Comparison of ENCODE assay signal across 8 cellular contexts in genomic region chr2:43877782-43878464, GRCh38. TPM values are rescaled to one million over a fixed set of nuclear protein-coding genes. Genes with fewer than 3 reads are reported as not detected.
DNase-seq lines count a peak whose midpoint lies in the region; ATAC-seq and TF ChIP-seq lines count a peak whose summit lies in the region.

No MANE protein-coding gene starts in this region.

- H3K27me3 ChIP-seq in mesenchymal stem cell (ENCODE audit: control insufficient read depth in 1 of 2, insufficient read depth in 1 of 2, low read length in 2 of 2), result peaks cover 16 to 23% of the 10 kb centered on the region in 2 experiments

- no peaks in the 10 kb centered on the region for H3K9me3 ChIP-seq in mesenchymal stem cell (ENCODE audit: control insufficient read depth, low read length)

- ATAC-seq in GM18519 (IDR thresholded peaks at IDR 0.05; ENCODE audit: low FRiP score, unreplicated experiment) (peak; percentile 67), HG03469 (IDR thresholded peaks at IDR 0.05; ENCODE audit: unreplicated experiment) (peak; percentile 54)
- peak; percentile 79 for ATAC-seq in effector memory CD8-positive, alpha-beta T cell (replicated peaks)

- no peak overlapping the region for H3K4me2 ChIP-seq in mesenchymal stem cell (ENCODE audit: low read length, poor library complexity, severe bottlenecking)

- no peak overlapping the region for H3K14ac ChIP-seq in mesenchymal stem cell (ENCODE audit: low read length in 2 of 2)

- H4K91ac ChIP-seq in mesenchymal stem cell (ENCODE audit: low read length), result no peak overlapping the region

- H3K4me1 ChIP-seq in mesenchymal stem cell (ENCODE audit: control insufficient read depth, insufficient read depth, low read depth, low read length), result peaks cover 3% of the 10 kb centered on the region

- no peak overlapping the region for H2BK15ac ChIP-seq in mesenchymal stem cell (ENCODE audit: low read depth, poor library complexity, severe bottlenecking)

- 49% methylated on average over 14 of the region's 16 CpGs for WGBS in mesenchymal stem cell

- H2BK120ac ChIP-seq in mesenchymal stem cell (ENCODE audit: low read depth, low read length), result no peak overlapping the region

- H3K4me1 Mint-ChIP-seq in activated CD4-positive, alpha-beta memory T cell treated with anti-CD3 and anti-CD28 coated beads for 36 hours (ENCODE audit: low read depth), result peaks cover 3% of the 10 kb centered on the region
- H3K4me1 Mint-ChIP-seq in effector memory CD8-positive, alpha-beta T cell (ENCODE audit: low read depth in 2 of 2), result peaks cover 0 to 7% of the 10 kb centered on the region in 2 donors

- H2BK12ac ChIP-seq in mesenchymal stem cell (ENCODE audit: low read length in 2 of 2), result no peak overlapping the region

- H3K9ac ChIP-seq in mesenchymal stem cell (ENCODE audit: low read length), result no peak overlapping the region

- no peak overlapping the region for H3K4ac ChIP-seq in mesenchymal stem cell (ENCODE audit: low read depth in 1 of 2, low read length in 2 of 2)

- no peak overlapping the region for H3K27ac Mint-ChIP-seq in activated CD4-positive, alpha-beta memory T cell treated with anti-CD3 and anti-CD28 coated beads for 36 hours
- no peak overlapping the region for H3K27ac Mint-ChIP-seq in effector memory CD8-positive, alpha-beta T cell

- H3K23ac ChIP-seq in mesenchymal stem cell (ENCODE audit: low read length in 2 of 2), result no peak overlapping the region

- no peaks in the 10 kb centered on the region for H3K36me3 Mint-ChIP-seq in activated CD4-positive, alpha-beta memory T cell treated with anti-CD3 and anti-CD28 coated beads for 36 hours
- H3K36me3 Mint-ChIP-seq in effector memory CD8-positive, alpha-beta T cell (ENCODE audit: insufficient read depth), result no peaks in the 10 kb centered on the region

- DNase-seq in AG04449 (ENCODE audit: low read depth, low spot score), result no peak
- peak; percentile 60 for DNase-seq in NCI-H69 (lab: John Stamatoyannopoulos, UW)
- DNase-seq in activated CD4-positive, alpha-beta memory T cell treated with anti-CD3 and anti-CD28 coated beads for 36 hours, result peak; percentile 83
- DNase-seq in effector memory CD8-positive, alpha-beta T cell, result peak; percentile 32 to 59 (median 52)
- DNase-seq in mesenchymal stem cell, result peak; percentile 68
- DNase-seq in stimulated activated CD8-positive, alpha-beta memory T cell treated with anti-CD3 and anti-CD28 coated beads, Interleukin-2, amount 100 ng/mL, for 48 hours (ENCODE audit: low read depth in 2 of 2), result peak; percentile 53 to 65

- H3K4me3 Mint-ChIP-seq in activated CD4-positive, alpha-beta memory T cell treated with anti-CD3 and anti-CD28 coated beads for 36 hours, result no peak overlapping the region
- H3K4me3 Mint-ChIP-seq in effector memory CD8-positive, alpha-beta T cell, result no peak overlapping the region

- H3K9me3 Mint-ChIP-seq in activated CD4-positive, alpha-beta memory T cell treated with anti-CD3 and anti-CD28 coated beads for 36 hours, result no peaks in the 10 kb centered on the region
- H3K9me3 Mint-ChIP-seq in effector memory CD8-positive, alpha-beta T cell, result no peaks in the 10 kb centered on the region

- no peak overlapping the region for H2AK5ac ChIP-seq in mesenchymal stem cell (ENCODE audit: low read length, severe bottlenecking)

- CTCF ChIA-PET in AG04449 (lab: Yijun Ruan, JAX), result interaction anchor here (0.5 to 1.5 kb wide), 22 partner anchors 8 to 269 kb away, joined by 3 to 13 read pairs (median 4); no protein-coding TSS in a partner anchor
- CTCF ChIA-PET in activated CD4-positive, alpha-beta memory T cell treated with anti-CD3 and anti-CD28 coated beads for 36 hours (lab: Charles Lee), result interaction anchor here (0.6 to 1.5 kb wide), 24 partner anchors 8 to 281 kb away, joined by 3 to 12 read pairs (median 4); no protein-coding TSS in a partner anchor

- H3K27me3 Mint-ChIP-seq in activated CD4-positive, alpha-beta memory T cell treated with anti-CD3 and anti-CD28 coated beads for 36 hours, result peaks cover 7% of the 10 kb centered on the region
- peaks cover 23 to 33% of the 10 kb centered on the region in 2 donors for H3K27me3 Mint-ChIP-seq in effector memory CD8-positive, alpha-beta T cell

- peaks cover 0 to under 1% of the 10 kb centered on the region in 2 experiments for H3K36me3 ChIP-seq in mesenchymal stem cell (ENCODE audit: control insufficient read depth in 1 of 2, insufficient read depth in 2 of 2, low read depth in 1 of 2, low read length in 2 of 2)

- TF ChIP-seq CTCF in AG04449 (IDR thresholded peaks at IDR 0.05; ENCODE audit: insufficient read depth, low read length, missing control alignments), result peak; percentile 85

- intact Hi-C loops in activated CD4-positive, alpha-beta memory T cell treated with anti-CD3 and anti-CD28 coated beads for 36 hours (cut with micrococcal nuclease), result loop anchor here (5.0 kb wide), 2 partner anchors 54 to 164 kb away; no protein-coding TSS in a partner anchor

- H3K27ac ChIP-seq in mesenchymal stem cell (ENCODE audit: low read length, poor library complexity, severe bottlenecking), result no peak overlapping the region

- POLR2A ChIA-PET in AG04449 (lab: Yijun Ruan, JAX), result no interaction called here
- POLR2A ChIA-PET in activated CD4-positive, alpha-beta memory T cell treated with anti-CD3 and anti-CD28 coated beads for 36 hours (lab: Charles Lee), result no interaction called here

- no peaks in the 10 kb centered on the region for H3K79me1 ChIP-seq in mesenchymal stem cell (replicated peaks; ENCODE audit: low read length, poor library complexity, severe bottlenecking)

- H2AFZ ChIP-seq in mesenchymal stem cell (ENCODE audit: low read depth, low read length), result no peak overlapping the region

- H4K8ac ChIP-seq in mesenchymal stem cell (ENCODE audit: low read length), result no peak overlapping the region

- no peak overlapping the region for H3K18ac ChIP-seq in mesenchymal stem cell (ENCODE audit: low read depth in 1 of 2, low read length in 2 of 2)

- H2BK5ac ChIP-seq in mesenchymal stem cell (ENCODE audit: low read depth, low read length, poor library complexity, severe bottlenecking), result no peak overlapping the region

- H3K4me3 ChIP-seq in AG04449 (ENCODE audit: low read depth, low read length), result no peak overlapping the region
- no peak overlapping the region for H3K4me3 ChIP-seq in mesenchymal stem cell (ENCODE audit: insufficient read depth in 1 of 2, low read depth in 1 of 2, low read length in 2 of 2)

RNA-seq across cellular contexts. Expression of gene ABCG8, which starts 39.2 kb away (rescaled TPM):
- total RNA-seq in activated CD4-positive, alpha-beta memory T cell treated with anti-CD3 and anti-CD28 coated beads for 36 hours, result not detected
- not detected for polyA plus RNA-seq in mesenchymal stem cell (2013, experiment 1 of 2)
- not detected for polyA plus RNA-seq in mesenchymal stem cell (2013, experiment 2 of 2)

RNA-seq across cellular contexts. Expression of gene ABCG5, which starts 39.3 kb away (rescaled TPM):
- not detected for total RNA-seq in activated CD4-positive, alpha-beta memory T cell treated with anti-CD3 and anti-CD28 coated beads for 36 hours
- not detected for polyA plus RNA-seq in mesenchymal stem cell (2013, experiment 1 of 2)
- polyA plus RNA-seq in mesenchymal stem cell (2013, experiment 2 of 2), result not detected
